In the genomic region with DNA sequence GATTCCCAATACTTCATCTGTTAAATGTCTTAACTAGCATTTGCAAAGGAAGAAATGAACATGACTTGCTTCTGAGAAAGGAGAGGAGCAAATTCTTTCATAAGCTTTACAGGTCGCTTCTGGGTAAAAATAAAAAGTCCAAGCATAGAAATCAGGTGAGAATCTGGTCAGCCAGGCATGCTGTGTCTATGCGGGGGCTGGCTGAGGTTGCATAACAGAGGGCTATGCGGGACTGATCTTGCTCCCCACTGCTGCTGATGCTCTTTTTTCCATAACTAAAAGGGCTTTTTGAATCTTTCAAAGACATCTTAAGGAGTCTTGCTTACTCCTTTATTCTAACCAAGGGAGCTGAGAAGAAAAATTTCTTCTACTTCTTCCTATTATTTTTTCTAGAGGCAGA, we compare ENCODE assay signal across 26 cellular contexts.
"Had no signal": no experiment of that assay in that cellular context is flagged by ENCODE, and none has a peak within 500 bp of the region (broad histone marks: within the 10 kb centered on the region; RNA-seq: fewer than 3 reads in every experiment).

No MANE protein-coding gene starts in this region.

- H3K4me3 Mint-ChIP-seq: naive thymus-derived CD8-positive, alpha-beta T cell; nephron progenitor cell; stimulated activated memory B cell treated with anti-CD40 and anti-IgM and Interleukin-4, amounts not matched to agents 10 μg/mL and 1 μg/mL and 100 μg/mL, for 72 hours; stimulated activated naive CD8-positive, alpha-beta T cell treated with anti-CD3 and anti-CD28 coated beads, Interleukin-15, amount 100 ng/mL, for 72 hours; type B pancreatic cell had no signal

- H3K79me2 ChIP-seq: hepatocyte had no signal

- H3K27ac ChIP-seq: heart right ventricle, hepatocyte, lower lobe of right lung, pancreas, psoas muscle, right lobe of liver, tibial nerve, uterus had no signal

- H3K9me3 Mint-ChIP-seq: naive thymus-derived CD8-positive, alpha-beta T cell; nephron progenitor cell; stimulated activated memory B cell treated with anti-CD40 and anti-IgM and Interleukin-4, amounts not matched to agents 10 μg/mL and 1 μg/mL and 100 μg/mL, for 72 hours; stimulated activated naive CD8-positive, alpha-beta T cell treated with anti-CD3 and anti-CD28 coated beads, Interleukin-15, amount 100 ng/mL, for 72 hours; type B pancreatic cell had no signal

- H3K4me1 Mint-ChIP-seq: naive thymus-derived CD8-positive, alpha-beta T cell; stimulated activated memory B cell treated with anti-CD40 and anti-IgM and Interleukin-4, amounts not matched to agents 10 μg/mL and 1 μg/mL and 100 μg/mL, for 72 hours; stimulated activated naive CD8-positive, alpha-beta T cell treated with anti-CD3 and anti-CD28 coated beads, Interleukin-15, amount 100 ng/mL, for 72 hours had no signal

- H3K27me3 Mint-ChIP-seq: stimulated activated memory B cell treated with anti-CD40 and anti-IgM and Interleukin-4, amounts not matched to agents 10 μg/mL and 1 μg/mL and 100 μg/mL, for 72 hours; stimulated activated naive CD8-positive, alpha-beta T cell treated with anti-CD3 and anti-CD28 coated beads, Interleukin-15, amount 100 ng/mL, for 72 hours had no signal

- H3K36me3 ChIP-seq: heart right ventricle, lower lobe of right lung, pancreas, right lobe of liver, tibial nerve, uterus had no signal

- H3K4me1 ChIP-seq: heart right ventricle, lower lobe of right lung, pancreas, psoas muscle, right lobe of liver, tibial nerve, uterus had no signal

- DNase-seq: heart right ventricle; islet precursor cell; left cardiac atrium; lower lobe of right lung; mammary epithelial cell; mesenchymal stem cell; naive thymus-derived CD8-positive, alpha-beta T cell; nephron progenitor cell; nucleus accumbens; pancreas; psoas muscle; right lobe of liver; stimulated activated CD4-positive, alpha-beta T cell treated with anti-CD3 and anti-CD28 coated beads, Interleukin-1b, Interleukin-23, amount 100 ng/mL, for 48 hours; stimulated activated CD4-positive, alpha-beta T cell treated with anti-CD3 and anti-CD28 coated beads, Interleukin-2, amount 100 ng/mL, for 48 hours; stimulated activated CD4-positive, alpha-beta T cell treated with anti-CD3 and anti-CD28 coated beads, Interleukin-4, amount 100 ng/mL, for 4 hours; stimulated activated CD8-positive, alpha-beta memory T cell treated with anti-CD3 and anti-CD28 coated beads, Interleukin-4, amount 100 ng/mL, for 48 hours; stimulated activated naive CD4-positive, alpha-beta T cell treated with Interleukin-2 at 50 U/mL for 16 hours; stimulated activated naive CD8-positive, alpha-beta T cell treated with anti-CD3 and anti-CD28 coated beads, Interleukin-15, amount 100 ng/mL, for 72 hours; substantia nigra; uterus had no signal

- H3K4me3 ChIP-seq: heart right ventricle, hepatocyte, lower lobe of right lung, pancreas, psoas muscle, right lobe of liver, smooth muscle cell, tibial nerve, uterus had no signal

- H3K4me2 ChIP-seq: hepatocyte, smooth muscle cell had no signal

- H2AFZ ChIP-seq: hepatocyte had no signal

- H3K36me3 Mint-ChIP-seq: naive thymus-derived CD8-positive, alpha-beta T cell; stimulated activated memory B cell treated with anti-CD40 and anti-IgM and Interleukin-4, amounts not matched to agents 10 μg/mL and 1 μg/mL and 100 μg/mL, for 72 hours had no signal

- H3K9me3 ChIP-seq: heart right ventricle, lower lobe of right lung, pancreas, psoas muscle, right lobe of liver, tibial nerve, uterus had no signal

- H3K27me3 ChIP-seq: hepatocyte, pancreas, uterus had no signal

- ATAC-seq: heart right ventricle; left cardiac atrium; left lobe of liver; lower lobe of right lung; naive thymus-derived CD8-positive, alpha-beta T cell; psoas muscle; right lobe of liver; stimulated activated memory B cell treated with anti-CD40 and anti-IgM and Interleukin-4, amounts not matched to agents 10 μg/mL and 1 μg/mL and 100 μg/mL, for 72 hours; stimulated activated naive CD8-positive, alpha-beta T cell treated with anti-CD3 and anti-CD28 coated beads, Interleukin-15, amount 100 ng/mL, for 72 hours had no signal

- H3K27ac Mint-ChIP-seq: naive thymus-derived CD8-positive, alpha-beta T cell; stimulated activated memory B cell treated with anti-CD40 and anti-IgM and Interleukin-4, amounts not matched to agents 10 μg/mL and 1 μg/mL and 100 μg/mL, for 72 hours; stimulated activated naive CD8-positive, alpha-beta T cell treated with anti-CD3 and anti-CD28 coated beads, Interleukin-15, amount 100 ng/mL, for 72 hours had no signal
